Comparison of ENCODE assay signal across 2 cellular contexts in the genomic region with DNA sequence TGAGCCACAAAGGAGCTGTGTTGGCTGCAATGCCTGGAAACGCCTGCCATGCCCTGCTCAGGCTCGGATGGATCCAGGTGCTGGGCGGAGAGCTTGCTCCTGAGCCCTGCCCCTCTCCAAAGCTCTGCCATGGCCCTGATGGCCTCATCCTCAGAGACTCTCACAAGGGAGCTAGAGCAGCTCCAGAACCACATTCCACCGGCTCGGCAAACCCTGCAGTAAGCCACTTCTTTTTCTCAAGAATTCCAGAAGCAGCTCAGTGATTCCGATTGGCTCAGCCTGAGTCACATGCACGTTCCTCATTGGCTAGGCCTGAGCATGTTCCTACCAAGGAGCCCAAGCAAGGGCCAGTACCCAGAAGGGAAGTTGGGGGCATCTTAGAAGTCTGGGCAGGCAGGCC.
TF ChIP-seq lines count a peak whose summit lies in the region.

No MANE protein-coding gene starts in this region.

TF ChIP-seq in GM23338, 12 proteins besides CTCF, POLR2A, EP300 and RAD21 (continued from another document and continues in another):
- TF ChIP-seq, protein P1, sequence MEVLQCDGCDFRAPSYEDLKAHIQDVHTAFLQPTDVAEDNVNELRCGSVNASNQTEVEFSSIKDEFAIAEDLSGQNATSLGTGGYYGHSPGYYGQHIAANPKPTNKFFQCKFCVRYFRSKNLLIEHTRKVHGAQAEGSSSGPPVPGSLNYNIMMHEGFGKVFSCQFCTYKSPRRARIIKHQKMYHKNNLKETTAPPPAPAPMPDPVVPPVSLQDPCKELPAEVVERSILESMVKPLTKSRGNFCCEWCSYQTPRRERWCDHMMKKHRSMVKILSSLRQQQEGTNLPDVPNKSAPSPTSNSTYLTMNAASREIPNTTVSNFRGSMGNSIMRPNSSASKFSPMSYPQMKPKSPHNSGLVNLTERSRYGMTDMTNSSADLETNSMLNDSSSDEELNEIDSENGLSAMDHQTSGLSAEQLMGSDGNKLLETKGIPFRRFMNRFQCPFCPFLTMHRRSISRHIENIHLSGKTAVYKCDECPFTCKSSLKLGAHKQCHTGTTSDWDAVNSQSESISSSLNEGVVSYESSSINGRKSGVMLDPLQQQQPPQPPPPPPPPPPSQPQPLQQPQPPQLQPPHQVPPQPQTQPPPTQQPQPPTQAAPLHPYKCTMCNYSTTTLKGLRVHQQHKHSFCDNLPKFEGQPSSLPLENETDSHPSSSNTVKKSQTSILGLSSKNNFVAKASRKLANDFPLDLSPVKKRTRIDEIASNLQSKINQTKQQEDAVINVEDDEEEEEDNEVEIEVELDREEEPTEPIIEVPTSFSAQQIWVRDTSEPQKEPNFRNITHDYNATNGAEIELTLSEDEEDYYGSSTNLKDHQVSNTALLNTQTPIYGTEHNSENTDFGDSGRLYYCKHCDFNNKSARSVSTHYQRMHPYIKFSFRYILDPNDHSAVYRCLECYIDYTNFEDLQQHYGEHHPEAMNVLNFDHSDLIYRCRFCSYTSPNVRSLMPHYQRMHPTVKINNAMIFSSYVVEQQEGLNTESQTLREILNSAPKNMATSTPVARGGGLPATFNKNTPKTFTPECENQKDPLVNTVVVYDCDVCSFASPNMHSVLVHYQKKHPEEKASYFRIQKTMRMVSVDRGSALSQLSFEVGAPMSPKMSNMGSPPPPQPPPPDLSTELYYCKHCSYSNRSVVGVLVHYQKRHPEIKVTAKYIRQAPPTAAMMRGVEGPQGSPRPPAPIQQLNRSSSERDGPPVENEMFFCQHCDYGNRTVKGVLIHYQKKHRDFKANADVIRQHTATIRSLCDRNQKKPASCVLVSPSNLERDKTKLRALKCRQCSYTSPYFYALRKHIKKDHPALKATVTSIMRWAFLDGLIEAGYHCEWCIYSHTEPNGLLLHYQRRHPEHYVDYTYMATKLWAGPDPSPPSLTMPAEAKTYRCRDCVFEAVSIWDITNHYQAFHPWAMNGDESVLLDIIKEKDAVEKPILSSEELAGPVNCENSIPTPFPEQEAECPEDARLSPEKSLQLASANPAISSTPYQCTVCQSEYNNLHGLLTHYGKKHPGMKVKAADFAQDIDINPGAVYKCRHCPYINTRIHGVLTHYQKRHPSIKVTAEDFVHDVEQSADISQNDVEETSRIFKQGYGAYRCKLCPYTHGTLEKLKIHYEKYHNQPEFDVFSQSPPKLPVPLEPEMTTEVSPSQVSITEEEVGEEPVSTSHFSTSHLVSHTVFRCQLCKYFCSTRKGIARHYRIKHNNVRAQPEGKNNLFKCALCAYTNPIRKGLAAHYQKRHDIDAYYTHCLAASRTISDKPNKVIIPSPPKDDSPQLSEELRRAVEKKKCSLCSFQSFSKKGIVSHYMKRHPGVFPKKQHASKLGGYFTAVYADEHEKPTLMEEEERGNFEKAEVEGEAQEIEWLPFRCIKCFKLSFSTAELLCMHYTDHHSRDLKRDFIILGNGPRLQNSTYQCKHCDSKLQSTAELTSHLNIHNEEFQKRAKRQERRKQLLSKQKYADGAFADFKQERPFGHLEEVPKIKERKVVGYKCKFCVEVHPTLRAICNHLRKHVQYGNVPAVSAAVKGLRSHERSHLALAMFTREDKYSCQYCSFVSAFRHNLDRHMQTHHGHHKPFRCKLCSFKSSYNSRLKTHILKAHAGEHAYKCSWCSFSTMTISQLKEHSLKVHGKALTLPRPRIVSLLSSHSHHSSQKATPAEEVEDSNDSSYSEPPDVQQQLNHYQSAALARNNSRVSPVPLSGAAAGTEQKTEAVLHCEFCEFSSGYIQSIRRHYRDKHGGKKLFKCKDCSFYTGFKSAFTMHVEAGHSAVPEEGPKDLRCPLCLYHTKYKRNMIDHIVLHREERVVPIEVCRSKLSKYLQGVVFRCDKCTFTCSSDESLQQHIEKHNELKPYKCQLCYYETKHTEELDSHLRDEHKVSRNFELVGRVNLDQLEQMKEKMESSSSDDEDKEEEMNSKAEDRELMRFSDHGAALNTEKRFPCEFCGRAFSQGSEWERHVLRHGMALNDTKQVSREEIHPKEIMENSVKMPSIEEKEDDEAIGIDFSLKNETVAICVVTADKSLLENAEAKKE (CRISPR knock-in tag; IDR thresholded peaks at IDR 0.05) = no peak
- TF ChIP-seq, protein P2, sequence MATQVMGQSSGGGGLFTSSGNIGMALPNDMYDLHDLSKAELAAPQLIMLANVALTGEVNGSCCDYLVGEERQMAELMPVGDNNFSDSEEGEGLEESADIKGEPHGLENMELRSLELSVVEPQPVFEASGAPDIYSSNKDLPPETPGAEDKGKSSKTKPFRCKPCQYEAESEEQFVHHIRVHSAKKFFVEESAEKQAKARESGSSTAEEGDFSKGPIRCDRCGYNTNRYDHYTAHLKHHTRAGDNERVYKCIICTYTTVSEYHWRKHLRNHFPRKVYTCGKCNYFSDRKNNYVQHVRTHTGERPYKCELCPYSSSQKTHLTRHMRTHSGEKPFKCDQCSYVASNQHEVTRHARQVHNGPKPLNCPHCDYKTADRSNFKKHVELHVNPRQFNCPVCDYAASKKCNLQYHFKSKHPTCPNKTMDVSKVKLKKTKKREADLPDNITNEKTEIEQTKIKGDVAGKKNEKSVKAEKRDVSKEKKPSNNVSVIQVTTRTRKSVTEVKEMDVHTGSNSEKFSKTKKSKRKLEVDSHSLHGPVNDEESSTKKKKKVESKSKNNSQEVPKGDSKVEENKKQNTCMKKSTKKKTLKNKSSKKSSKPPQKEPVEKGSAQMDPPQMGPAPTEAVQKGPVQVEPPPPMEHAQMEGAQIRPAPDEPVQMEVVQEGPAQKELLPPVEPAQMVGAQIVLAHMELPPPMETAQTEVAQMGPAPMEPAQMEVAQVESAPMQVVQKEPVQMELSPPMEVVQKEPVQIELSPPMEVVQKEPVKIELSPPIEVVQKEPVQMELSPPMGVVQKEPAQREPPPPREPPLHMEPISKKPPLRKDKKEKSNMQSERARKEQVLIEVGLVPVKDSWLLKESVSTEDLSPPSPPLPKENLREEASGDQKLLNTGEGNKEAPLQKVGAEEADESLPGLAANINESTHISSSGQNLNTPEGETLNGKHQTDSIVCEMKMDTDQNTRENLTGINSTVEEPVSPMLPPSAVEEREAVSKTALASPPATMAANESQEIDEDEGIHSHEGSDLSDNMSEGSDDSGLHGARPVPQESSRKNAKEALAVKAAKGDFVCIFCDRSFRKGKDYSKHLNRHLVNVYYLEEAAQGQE (IDR thresholded peaks at IDR 0.05; ENCODE audit: unreplicated experiment) = no peak
- TF ChIP-seq STAT1 (IDR thresholded peaks at IDR 0.05; ENCODE audit: unreplicated experiment) = no peak
- TF ChIP-seq, protein P3, sequence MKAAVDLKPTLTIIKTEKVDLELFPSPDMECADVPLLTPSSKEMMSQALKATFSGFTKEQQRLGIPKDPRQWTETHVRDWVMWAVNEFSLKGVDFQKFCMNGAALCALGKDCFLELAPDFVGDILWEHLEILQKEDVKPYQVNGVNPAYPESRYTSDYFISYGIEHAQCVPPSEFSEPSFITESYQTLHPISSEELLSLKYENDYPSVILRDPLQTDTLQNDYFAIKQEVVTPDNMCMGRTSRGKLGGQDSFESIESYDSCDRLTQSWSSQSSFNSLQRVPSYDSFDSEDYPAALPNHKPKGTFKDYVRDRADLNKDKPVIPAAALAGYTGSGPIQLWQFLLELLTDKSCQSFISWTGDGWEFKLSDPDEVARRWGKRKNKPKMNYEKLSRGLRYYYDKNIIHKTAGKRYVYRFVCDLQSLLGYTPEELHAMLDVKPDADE (IDR thresholded peaks at IDR 0.05) = no peak
- no peak for TF ChIP-seq ZNF331 (CRISPR knock-in tag; IDR thresholded peaks at IDR 0.05; ENCODE audit: low read depth)
- no peak for TF ChIP-seq POLR2AphosphoS5 (IDR thresholded peaks at IDR 0.05; ENCODE audit: low read depth)
- no peak for TF ChIP-seq NANOG (IDR thresholded peaks at IDR 0.05; ENCODE audit: borderline replicate concordance)
- TF ChIP-seq JUNB (IDR thresholded peaks at IDR 0.05; ENCODE audit: unreplicated experiment) = no peak
- no peak for TF ChIP-seq ZNF114 (CRISPR knock-in tag; IDR thresholded peaks at IDR 0.05)
- no peak for TF ChIP-seq EZH2 (IDR thresholded peaks at IDR 0.05; ENCODE audit: low read depth, unreplicated experiment)

TF ChIP-seq in Ishikawa, 13 proteins besides CTCF, POLR2A, EP300 and RAD21 (continued from another document):
- TF ChIP-seq, protein P2 (IDR thresholded peaks at IDR 0.05; ENCODE audit: low read depth) = no peak
- TF ChIP-seq YY1 (IDR thresholded peaks at IDR 0.05; ENCODE audit: low read depth) (no peak), ZBTB7A (IDR thresholded peaks at IDR 0.05; ENCODE audit: low read depth) (no peak), NFIC (IDR thresholded peaks at IDR 0.05) (no peak), TCF12 (IDR thresholded peaks at IDR 0.05; ENCODE audit: low read depth) (no peak), TEAD4 (IDR thresholded peaks at IDR 0.05) (peak; percentile 56)
- TF ChIP-seq, protein P4, sequence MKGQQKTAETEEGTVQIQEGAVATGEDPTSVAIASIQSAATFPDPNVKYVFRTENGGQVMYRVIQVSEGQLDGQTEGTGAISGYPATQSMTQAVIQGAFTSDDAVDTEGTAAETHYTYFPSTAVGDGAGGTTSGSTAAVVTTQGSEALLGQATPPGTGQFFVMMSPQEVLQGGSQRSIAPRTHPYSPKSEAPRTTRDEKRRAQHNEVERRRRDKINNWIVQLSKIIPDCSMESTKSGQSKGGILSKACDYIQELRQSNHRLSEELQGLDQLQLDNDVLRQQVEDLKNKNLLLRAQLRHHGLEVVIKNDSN (IDR thresholded peaks at IDR 0.05) = peak; percentile 78
TF ChIP-seq in Ishikawa: peak in this region for 2.
